Comparison of ENCODE assay signal across 20 cellular contexts in the genomic region with DNA sequence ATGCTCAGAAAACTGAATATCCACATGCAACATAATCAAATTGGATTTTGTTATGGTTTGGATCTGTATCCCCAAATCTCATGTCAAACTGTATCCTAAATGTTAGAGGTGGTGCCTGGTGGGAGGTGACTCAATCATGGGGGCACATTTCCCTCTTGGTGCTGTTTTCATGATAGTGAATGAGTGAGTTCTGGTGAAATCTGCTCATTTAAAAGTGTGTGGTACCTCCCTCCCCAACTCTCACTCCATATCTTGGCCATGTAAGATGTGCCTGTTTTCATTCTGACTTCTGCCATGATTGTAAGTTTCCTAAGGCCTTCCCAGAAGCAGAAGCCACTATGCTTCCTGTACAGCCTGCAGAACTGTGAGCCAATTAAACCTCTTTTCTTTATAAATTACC.
DNase-seq lines count a peak whose midpoint lies in the region; ATAC-seq and TF ChIP-seq lines count a peak whose summit lies in the region.
"Had no signal": no experiment of that assay in that cellular context is flagged by ENCODE, and none has a peak within 500 bp of the region (broad histone marks: within the 10 kb centered on the region; RNA-seq: fewer than 3 reads in every experiment).

No MANE protein-coding gene starts in this region.

- 0 out of 2 replicates have a peak overlapping the region, but pooled peaks have one; percentile 44 for H3K14ac ChIP-seq in IMR-90 (replicated peaks; ENCODE audit: low read depth, low read length)

- no peak overlapping the region for H2BK5ac ChIP-seq in IMR-90 (ENCODE audit: low read depth, low read length, poor library complexity, severe bottlenecking)

- H3K9me3 ChIP-seq in IMR-90 (ENCODE audit: control insufficient read depth, insufficient read depth, low read length), result peaks cover 2% of the 10 kb centered on the region; the same call in 1 of the 2 replicates
- peaks cover 0 to 14% (median 8%) of the 10 kb centered on the region in 8 donors for H3K9me3 ChIP-seq in spleen
- H3K9me3 ChIP-seq: breast epithelium, transverse colon had no signal

- peaks cover 6 to 31% of the 10 kb centered on the region in 2 experiments; a peak in 2 of 4 replicates for H3K79me1 ChIP-seq in IMR-90 (ENCODE audit: low read depth in 1 of 2, low read length in 2 of 2)

- no peak overlapping the region for H3K23ac ChIP-seq in IMR-90 (ENCODE audit: low read depth, low read length)

- H3K27ac ChIP-seq in IMR-90 (ENCODE audit: insufficient read depth, low read length) (no peak overlapping the region), spleen (peak overlapping the region in 3 of 8 donors; percentile 6 to 27 (median 11))
- H3K27ac ChIP-seq: breast epithelium, transverse colon had no signal

- H2AK9ac ChIP-seq in IMR-90 (replicated peaks; ENCODE audit: low read depth, low read length, poor library complexity), result no peak overlapping the region

- no peak overlapping the region for H2BK15ac ChIP-seq in IMR-90 (ENCODE audit: low read depth, low read length)

- H3K9me3 Mint-ChIP-seq in activated CD8-positive, alpha-beta T cell treated with anti-CD3 and anti-CD28 coated beads, Interleukin-2, amount 10 ng/mL, durations not matched to agents 7 days and 5 days (ENCODE audit: insufficient read depth), result peaks cover 28% of the 10 kb centered on the region
- no peaks in the 10 kb centered on the region for H3K9me3 Mint-ChIP-seq in natural killer cell

- H3K4me2 ChIP-seq in IMR-90 (ENCODE audit: low read depth, low read length), result no peak overlapping the region

- H3K4me1 Mint-ChIP-seq in activated CD8-positive, alpha-beta T cell treated with anti-CD3 and anti-CD28 coated beads, Interleukin-2, amount 10 ng/mL, durations not matched to agents 7 days and 5 days (ENCODE audit: low read depth), result peaks cover 52% of the 10 kb centered on the region
- peaks cover 54 to 57% of the 10 kb centered on the region in 2 donors for H3K4me1 Mint-ChIP-seq in natural killer cell

- no peak overlapping the region for H2BK20ac ChIP-seq in IMR-90 (ENCODE audit: low read depth, low read length)

- dilution Hi-C loops in IMR-90 (cut with HindIII; ENCODE audit: low sequenced_read_pairs, unreplicated experiment), result no loop called here

- H4K8ac ChIP-seq in IMR-90 (ENCODE audit: low read depth in 2 of 2, low read length in 2 of 2), result no peak overlapping the region

- TF ChIP-seq CTCF in IMR-90 (conservative IDR thresholded peaks at IDR 0.05; ENCODE audit: low read depth, low read length) (no peak), natural killer cell (IDR thresholded peaks at IDR 0.05) (no peak), spleen (IDR thresholded peaks at IDR 0.05 in 8 of 11, conservative IDR thresholded peaks at IDR 0.05 in 3 of 11) (no peak)

- no peak overlapping the region for H2AFZ ChIP-seq in IMR-90 (replicated peaks; ENCODE audit: low read length, poor library complexity)

- intact Hi-C loops in IMR-90 (cut with micrococcal nuclease) (no loop called here), natural killer cell (cut with micrococcal nuclease) (no loop called here), spleen (cut with DNase I; ENCODE audit: low total_unique reads) (no loop called here)

- no peak overlapping the region for H3K4me3 ChIP-seq in IMR-90 (ENCODE audit: insufficient read depth, low read depth, low read length)
- no peak overlapping the region for H3K4me3 ChIP-seq in spleen
- H3K4me3 ChIP-seq: breast epithelium, transverse colon had no signal

- no peaks in the 10 kb centered on the region for H4K20me1 ChIP-seq in IMR-90 (ENCODE audit: insufficient read depth, low read length)

- H3K9ac ChIP-seq in IMR-90 (ENCODE audit: low read depth, low read length), result no peak overlapping the region

- peaks cover 42% of the 10 kb centered on the region for H3K36me3 Mint-ChIP-seq in activated CD8-positive, alpha-beta T cell treated with anti-CD3 and anti-CD28 coated beads, Interleukin-2, amount 10 ng/mL, durations not matched to agents 7 days and 5 days (ENCODE audit: low read depth)
- H3K36me3 Mint-ChIP-seq in natural killer cell, result no peaks in the 10 kb centered on the region

- no peak overlapping the region for H3K18ac ChIP-seq in IMR-90 (ENCODE audit: low read depth, low read length)

- no peak overlapping the region for H3K56ac ChIP-seq in IMR-90 (ENCODE audit: extremely low read depth, insufficient read depth, low read length)

- no peaks in the 10 kb centered on the region; the same call in 1 of the 2 replicates for H3K36me3 ChIP-seq in IMR-90 (ENCODE audit: control insufficient read depth, insufficient read depth, low read length)
- H3K36me3 ChIP-seq in spleen, result peaks cover 4 to 51% (median 12%) of the 10 kb centered on the region in 6 donors
- H3K36me3 ChIP-seq: breast epithelium, transverse colon had no signal

- no peak overlapping the region for H4K5ac ChIP-seq in IMR-90 (ENCODE audit: low read depth, low read length)

- H3K9me1 ChIP-seq in IMR-90 (ENCODE audit: insufficient read depth, low read length), result no peaks in the 10 kb centered on the region; the same call in 1 of the 2 replicates

- TF ChIP-seq POLR2A in IMR-90 (IDR thresholded peaks at IDR 0.05; ENCODE audit: low read depth, low read length), result no peak
- TF ChIP-seq POLR2A in spleen (IDR thresholded peaks at IDR 0.05), result no peak

- no peak for TF ChIP-seq RAD21 in IMR-90 (IDR thresholded peaks at IDR 0.05; ENCODE audit: low read length)

- no peak overlapping the region for H4K91ac ChIP-seq in IMR-90 (ENCODE audit: insufficient read depth, low read depth, low read length)

- no peak overlapping the region for H2AK5ac ChIP-seq in IMR-90 (ENCODE audit: low read depth, low read length)

- peak overlapping the region; percentile 7 for H3K27ac Mint-ChIP-seq in activated CD8-positive, alpha-beta T cell treated with anti-CD3 and anti-CD28 coated beads, Interleukin-2, amount 10 ng/mL, durations not matched to agents 7 days and 5 days
- H3K27ac Mint-ChIP-seq in natural killer cell, result peak overlapping the region; percentile 39 to 56

- ATAC-seq in IMR-90 (ENCODE audit: low read depth) (no peak), natural killer cell (no peak)
- ATAC-seq in activated CD8-positive, alpha-beta T cell treated with anti-CD3 and anti-CD28 coated beads, Interleukin-2, amount 10 ng/mL, durations not matched to agents 7 days and 5 days, result no peak

- POLR2A ChIA-PET in IMR-90 (lab: Charles Lee; ENCODE audit: unreplicated experiment), result no interaction called here
- POLR2A ChIA-PET in activated CD8-positive, alpha-beta T cell treated with anti-CD3 and anti-CD28 coated beads, Interleukin-2, amount 10 ng/mL, durations not matched to agents 7 days and 5 days (lab: Charles Lee), result interaction anchor here (0.8 kb wide), 1 partner anchor 16 kb away, joined by 3 read pairs; no protein-coding TSS in a partner anchor

- peak; percentile 50 for DNase-seq in activated naive CD4-positive, alpha-beta T cell treated with Interleukin-2 at 50 U/mL for 16 hours
- DNase-seq in activated naive CD4-positive, alpha-beta T cell (lab: John Stamatoyannopoulos, UW), result no peak
- DNase-seq in IMR-90 (no peak), natural killer cell (no peak), spleen (no peak), inferior parietal cortex (ENCODE audit: extremely low spot score) (no peak)
- DNase-seq in activated CD8-positive, alpha-beta T cell treated with anti-CD3 and anti-CD28 coated beads, Interleukin-2, amount 10 ng/mL, durations not matched to agents 7 days and 5 days, result no peak
- DNase-seq: amygdala; DMS 273 treated with DMSO at 0.1 percent for 48 hours; effector CD8-positive, alpha-beta T cell; erythroblast; KG1; mesenchymal stem cell; MM.1S; NCI-H146; NCI-H510A; occipital lobe; SIG-M5; transverse colon had no signal

- H3K27me3 Mint-ChIP-seq in activated CD8-positive, alpha-beta T cell treated with anti-CD3 and anti-CD28 coated beads, Interleukin-2, amount 10 ng/mL, durations not matched to agents 7 days and 5 days (ENCODE audit: low read depth), result no peaks in the 10 kb centered on the region
- H3K27me3 Mint-ChIP-seq in natural killer cell (ENCODE audit: low read depth in 2 of 2), result no peaks in the 10 kb centered on the region

- in situ Hi-C loops in IMR-90 (cut with MboI; ENCODE audit: low sequenced_read_pairs), result no loop called here

- no peak overlapping the region for H2BK120ac ChIP-seq in IMR-90 (ENCODE audit: low read depth, low read length)

- no TSS peak for BruUV-seq in IMR-90 (replicated peaks; lab: Mats Ljungman, UMichigan)

- no peaks in the 10 kb centered on the region for H3K27me3 ChIP-seq in IMR-90 (ENCODE audit: control insufficient read depth, insufficient read depth, low read length)
- H3K27me3 ChIP-seq in spleen (replicated peaks in 1 of 7), result no peaks in the 10 kb centered on the region
- H3K27me3 ChIP-seq: breast epithelium, transverse colon had no signal

- CTCF ChIA-PET in IMR-90 (lab: Yijun Ruan, JAX), result no interaction called here
- CTCF ChIA-PET in activated CD8-positive, alpha-beta T cell treated with anti-CD3 and anti-CD28 coated beads, Interleukin-2, amount 10 ng/mL, durations not matched to agents 7 days and 5 days (lab: Charles Lee), result interaction anchor here (0.9 to 1.2 kb wide), 3 partner anchors 9 to 67 kb away, joined by 3 to 6 read pairs (median 4); no protein-coding TSS in a partner anchor

- H3K4ac ChIP-seq in IMR-90 (ENCODE audit: low read depth, low read length), result no peak overlapping the region

- H3K4me1 ChIP-seq in IMR-90 (ENCODE audit: control insufficient read depth, insufficient read depth, low read length) (peaks cover 5% of the 10 kb centered on the region), spleen (peaks cover 3 to 79% (median 32%) of the 10 kb centered on the region in 6 donors)
- H3K4me1 ChIP-seq: breast epithelium had no signal

- no peak overlapping the region for H3K4me3 Mint-ChIP-seq in activated CD8-positive, alpha-beta T cell treated with anti-CD3 and anti-CD28 coated beads, Interleukin-2, amount 10 ng/mL, durations not matched to agents 7 days and 5 days
- H3K4me3 Mint-ChIP-seq in natural killer cell, result no peak overlapping the region

TF ChIP-seq in IMR-90, 13 proteins besides CTCF, POLR2A, EP300 and RAD21 (continues in another document):
- no peak for TF ChIP-seq FOS (IDR thresholded peaks at IDR 0.05; ENCODE audit: low read depth, low read length)
- TF ChIP-seq NFE2L2 (IDR thresholded peaks at IDR 0.05; ENCODE audit: low read depth, low read length), result no peak
- TF ChIP-seq, protein P1, sequence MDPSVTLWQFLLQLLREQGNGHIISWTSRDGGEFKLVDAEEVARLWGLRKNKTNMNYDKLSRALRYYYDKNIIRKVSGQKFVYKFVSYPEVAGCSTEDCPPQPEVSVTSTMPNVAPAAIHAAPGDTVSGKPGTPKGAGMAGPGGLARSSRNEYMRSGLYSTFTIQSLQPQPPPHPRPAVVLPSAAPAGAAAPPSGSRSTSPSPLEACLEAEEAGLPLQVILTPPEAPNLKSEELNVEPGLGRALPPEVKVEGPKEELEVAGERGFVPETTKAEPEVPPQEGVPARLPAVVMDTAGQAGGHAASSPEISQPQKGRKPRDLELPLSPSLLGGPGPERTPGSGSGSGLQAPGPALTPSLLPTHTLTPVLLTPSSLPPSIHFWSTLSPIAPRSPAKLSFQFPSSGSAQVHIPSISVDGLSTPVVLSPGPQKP (IDR thresholded peaks at IDR 0.05; ENCODE audit: borderline replicate concordance, low read depth, low read length), result no peak
- TF ChIP-seq CHD1 (IDR thresholded peaks at IDR 0.05; ENCODE audit: low read depth, low read length), result no peak
- TF ChIP-seq RCOR1 (IDR thresholded peaks at IDR 0.05; ENCODE audit: insufficient replicate concordance, low read length), result no peak
- TF ChIP-seq CEBPB (IDR thresholded peaks at IDR 0.05; ENCODE audit: low read depth, low read length), result no peak
